1 cellular context compared by ENCODE assay signal in genomic region chr9:107368696-107369095, GRCh38.
TF ChIP-seq lines count a peak whose summit lies in the region.

No MANE protein-coding gene starts in this region.

TF ChIP-seq in HepG2, 621 proteins besides CTCF, POLR2A, EP300 and RAD21 (continued from another document):
- peak; percentile 75 for TF ChIP-seq HNF4A (CRISPR knock-in tag; IDR thresholded peaks at IDR 0.05)
- TF ChIP-seq DRAP1 (CRISPR knock-in tag; IDR thresholded peaks at IDR 0.05): no peak
- TF ChIP-seq TEAD3 (CRISPR knock-in tag; optimal IDR thresholded peaks at IDR 0.05; ENCODE audit: borderline replicate concordance): peak; percentile 18
- TF ChIP-seq MXD3 (CRISPR knock-in tag; IDR thresholded peaks at IDR 0.05): 0 out of 2 replicates have a peak, but pooled peaks have one; percentile 42
- TF ChIP-seq MAX (IDR thresholded peaks at IDR 0.05): 0 out of 2 replicates have a peak, but pooled peaks have one; percentile 29
- TF ChIP-seq SOX13 (IDR thresholded peaks at IDR 0.05): no peak
- 0 out of 4 replicates have a peak, but pooled peaks of 1 of the 2 experiments have one; percentile 4 for TF ChIP-seq SOX13 (CRISPR knock-in tag; conservative IDR thresholded peaks at IDR 0.05 in 1 of 2, IDR thresholded peaks at IDR 0.05 in 1 of 2)
- TF ChIP-seq DMAP1 (CRISPR knock-in tag; IDR thresholded peaks at IDR 0.05): 0 out of 2 replicates have a peak, but pooled peaks have one; percentile 15
- no peak for TF ChIP-seq ZSCAN20 (CRISPR knock-in tag; IDR thresholded peaks at IDR 0.05; ENCODE audit: borderline replicate concordance)
- TF ChIP-seq BHLHE40 (IDR thresholded peaks at IDR 0.05; ENCODE audit: low read length): peak; percentile 27; the same call in 1 of the 2 replicates
- TF ChIP-seq BORCS8-MEF2B (CRISPR knock-in tag; IDR thresholded peaks at IDR 0.05): 0 out of 2 replicates have a peak, but pooled peaks have one; percentile 23
- TF ChIP-seq ZNF335 (CRISPR knock-in tag; IDR thresholded peaks at IDR 0.05): no peak
- TF ChIP-seq CENPX (CRISPR knock-in tag; IDR thresholded peaks at IDR 0.05): no peak
- TF ChIP-seq ZNF598 (CRISPR knock-in tag; IDR thresholded peaks at IDR 0.05; ENCODE audit: borderline replicate concordance): no peak
